Comparison of ENCODE assay signal across 10 cellular contexts in genomic region chr15:58221591-58222241, GRCh38.
DNase-seq lines count a peak whose midpoint lies in the region; ATAC-seq, FAIRE-seq and TF ChIP-seq lines count a peak whose summit lies in the region.
"Had no signal": no experiment of that assay in that cellular context is flagged by ENCODE, and none has a peak within 500 bp of the region (broad histone marks: within the 10 kb centered on the region; RNA-seq: fewer than 3 reads in every experiment).

No MANE protein-coding gene starts in this region.

- ATAC-seq in HepG2 (peak; percentile 96), HG02870 (IDR thresholded peaks at IDR 0.05; ENCODE audit: unreplicated experiment) (no peak), GM18511 (IDR thresholded peaks at IDR 0.05; ENCODE audit: unreplicated experiment) (no peak)
- ATAC-seq: body of pancreas had no signal

- H3K9ac ChIP-seq in HepG2 (ENCODE audit: insufficient read depth, low read depth, low read length) = no peak overlapping the region

- H3K27ac ChIP-seq in VCaP (no peak overlapping the region), HepG2 (ENCODE audit: extremely low read length, insufficient read depth, low read length) (no peak overlapping the region)
- H3K27ac ChIP-seq: body of pancreas had no signal

- TF ChIP-seq CTCF in HFF-Myc (IDR thresholded peaks at IDR 0.05; ENCODE audit: low read depth, low read length, missing control alignments) (peak; percentile 73), VCaP (conservative IDR thresholded peaks at IDR 0.05) (peak; percentile 71), HepG2 (CRISPR knock-in tag; IDR thresholded peaks at IDR 0.05) (peak; percentile 82)

- FAIRE-seq in HepG2 (lab: Jason Lieb, UNC) = peak; percentile 46
- FAIRE-seq: GM19239 had no signal

- H3K79me2 ChIP-seq in HepG2 (ENCODE audit: insufficient read depth, low read length) = no peaks in the 10 kb centered on the region

- CTCF ChIA-PET in HepG2 (lab: Yijun Ruan, JAX; ENCODE audit: low intra/inter-chr PET ratio, low total read pairs) = interaction anchor here (1.5 kb wide), 1 partner anchor 356 kb away, joined by 8 read pairs; no protein-coding TSS in a partner anchor

- H3K4me1 ChIP-seq in HepG2 (ENCODE audit: insufficient read depth, low read length) = no peaks in the 10 kb centered on the region
- H3K4me1 ChIP-seq: body of pancreas had no signal

- POLR2A ChIA-PET in HepG2 (lab: Yijun Ruan, JAX) = no interaction called here

- intact Hi-C loops in HepG2 (cut with micrococcal nuclease; ENCODE audit: unreplicated experiment) = no loop called here

- TF ChIP-seq EP300 in HepG2 (IDR thresholded peaks at IDR 0.05; ENCODE audit: low read depth in 2 of 2, low read length in 2 of 2) (no peak), HepG2 (CRISPR knock-in tag; IDR thresholded peaks at IDR 0.05; ENCODE audit: borderline replicate concordance) (no peak)

- TF ChIP-seq RAD21 in HepG2 (CRISPR knock-in tag; IDR thresholded peaks at IDR 0.05) = peak; percentile 46; the same call in 1 of the 2 replicates

- H3K36me3 ChIP-seq in HepG2 (replicated peaks in 1 of 2; ENCODE audit: control insufficient read depth in 1 of 2, insufficient read depth in 2 of 2, low read length in 2 of 2) = no peaks in the 10 kb centered on the region

- no peak overlapping the region for H3K4me3 ChIP-seq in HFF-Myc (replicated peaks; ENCODE audit: low read depth, low read length)
- H3K4me3 ChIP-seq in HepG2 (replicated peaks in 1 of 3; ENCODE audit: insufficient read depth in 1 of 3, low read depth in 2 of 3, low read length in 3 of 3) = no peak overlapping the region
- H3K4me3 ChIP-seq: body of pancreas had no signal

- WGBS in HepG2 (ENCODE audit: low lambda C conversion rate) = 1% methylated on average over 3 of the region's 3 CpGs

- no peaks in the 10 kb centered on the region for H4K20me1 ChIP-seq in HepG2 (ENCODE audit: insufficient read depth, low read length)

- no TSS peak for BruUV-seq in HepG2 (replicated peaks; lab: Mats Ljungman, UMichigan)

- no peaks in the 10 kb centered on the region for H3K27me3 ChIP-seq in HepG2 (ENCODE audit: control insufficient read depth in 1 of 2, insufficient read depth in 2 of 2, low read length in 2 of 2)
- H3K27me3 ChIP-seq: body of pancreas had no signal

- in situ Hi-C loops in HepG2 (cut with HindIII; ENCODE audit: extremely low pct_ligation_motif_present, low pct_unique_long_range_greater_than_20kb) = loop anchor here (10.0 kb wide), 1 partner anchor 533 kb away; no protein-coding TSS in a partner anchor

- no peaks in the 10 kb centered on the region for H3K9me3 ChIP-seq in HepG2 (ENCODE audit: low read length)
- H3K9me3 ChIP-seq: body of pancreas had no signal

- H2AFZ ChIP-seq in HepG2 (ENCODE audit: low read length) = no peak overlapping the region

- TF ChIP-seq POLR2A in HepG2 (IDR thresholded peaks at IDR 0.05; ENCODE audit: insufficient read depth in 1 of 2, low read depth in 2 of 2, low read length in 2 of 2) = no peak

- DNase-seq in COLO668 (lab: John Stamatoyannopoulos, UW; ENCODE audit: unreplicated experiment) (peak; percentile 12), HFF-Myc (ENCODE audit: extremely low read depth, low read depth) (no peak), HepG2 (ENCODE audit: low spot score) (peak; percentile 27), cerebellum (ENCODE audit: low spot score) (no peak), C1 segment of cervical spinal cord (lab: John Stamatoyannopoulos, UW) (no peak)

- no peak overlapping the region for H3K4me2 ChIP-seq in HepG2 (ENCODE audit: low read depth, low read length)

TF ChIP-seq in HepG2, 621 proteins besides CTCF, POLR2A, EP300 and RAD21 (continues in another document):
- TF ChIP-seq, protein P1, sequence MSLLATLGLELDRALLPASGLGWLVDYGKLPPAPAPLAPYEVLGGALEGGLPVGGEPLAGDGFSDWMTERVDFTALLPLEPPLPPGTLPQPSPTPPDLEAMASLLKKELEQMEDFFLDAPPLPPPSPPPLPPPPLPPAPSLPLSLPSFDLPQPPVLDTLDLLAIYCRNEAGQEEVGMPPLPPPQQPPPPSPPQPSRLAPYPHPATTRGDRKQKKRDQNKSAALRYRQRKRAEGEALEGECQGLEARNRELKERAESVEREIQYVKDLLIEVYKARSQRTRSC (CRISPR knock-in tag; IDR thresholded peaks at IDR 0.05; ENCODE audit: low read depth) = no peak
- TF ChIP-seq, protein P2, sequence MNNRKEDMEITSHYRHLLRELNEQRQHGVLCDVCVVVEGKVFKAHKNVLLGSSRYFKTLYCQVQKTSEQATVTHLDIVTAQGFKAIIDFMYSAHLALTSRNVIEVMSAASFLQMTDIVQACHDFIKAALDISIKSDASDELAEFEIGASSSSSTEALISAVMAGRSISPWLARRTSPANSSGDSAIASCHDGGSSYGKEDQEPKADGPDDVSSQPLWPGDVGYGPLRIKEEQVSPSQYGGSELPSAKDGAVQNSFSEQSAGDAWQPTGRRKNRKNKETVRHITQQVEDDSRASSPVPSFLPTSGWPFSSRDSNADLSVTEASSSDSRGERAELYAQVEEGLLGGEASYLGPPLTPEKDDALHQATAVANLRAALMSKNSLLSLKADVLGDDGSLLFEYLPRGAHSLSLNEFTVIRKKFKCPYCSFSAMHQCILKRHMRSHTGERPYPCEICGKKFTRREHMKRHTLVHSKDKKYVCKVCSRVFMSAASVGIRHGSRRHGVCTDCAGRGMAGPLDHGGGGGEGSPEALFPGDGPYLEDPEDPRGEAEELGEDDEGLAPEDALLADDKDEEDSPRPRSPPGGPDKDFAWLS (CRISPR knock-in tag; IDR thresholded peaks at IDR 0.05; ENCODE audit: borderline replicate concordance) = no peak
- TF ChIP-seq JUN (CRISPR knock-in tag; IDR thresholded peaks at IDR 0.05) (no peak), XRCC5 (optimal IDR thresholded peaks at IDR 0.05; ENCODE audit: low read length) (peak; percentile 23), GLMP (CRISPR knock-in tag; IDR thresholded peaks at IDR 0.05; ENCODE audit: borderline replicate concordance) (no peak), ETS1 (CRISPR knock-in tag; IDR thresholded peaks at IDR 0.05) (no peak), POLR2AphosphoS5 (IDR thresholded peaks at IDR 0.05; ENCODE audit: low read depth, low read length) (no peak), KLF12 (CRISPR knock-in tag; IDR thresholded peaks at IDR 0.05; ENCODE audit: borderline replicate concordance) (no peak), ZFP37 (CRISPR knock-in tag; IDR thresholded peaks at IDR 0.05; ENCODE audit: borderline replicate concordance) (no peak), GPN1 (CRISPR knock-in tag; IDR thresholded peaks at IDR 0.05; ENCODE audit: borderline replicate concordance) (no peak), HOXA7 (CRISPR knock-in tag; IDR thresholded peaks at IDR 0.05) (no peak), ZNF512 (CRISPR knock-in tag; IDR thresholded peaks at IDR 0.05) (no peak), STAG1 (CRISPR knock-in tag; IDR thresholded peaks at IDR 0.05) (peak; percentile 80)

Comparison
In these comparisons a context has a peak if more than half of its experiments do, and no peak if none do; other contexts are left out.
1. DNase-seq: peak in COLO668 (single experiment) and HepG2 (single experiment); none in HFF-Myc (single experiment), cerebellum (single experiment) and C1 segment of cervical spinal cord (0 of 14).
2. Peak in every context shown above with its lines, with median percentiles within 50 percentile points of each other: CTCF ChIP-seq.